In the genomic region with DNA sequence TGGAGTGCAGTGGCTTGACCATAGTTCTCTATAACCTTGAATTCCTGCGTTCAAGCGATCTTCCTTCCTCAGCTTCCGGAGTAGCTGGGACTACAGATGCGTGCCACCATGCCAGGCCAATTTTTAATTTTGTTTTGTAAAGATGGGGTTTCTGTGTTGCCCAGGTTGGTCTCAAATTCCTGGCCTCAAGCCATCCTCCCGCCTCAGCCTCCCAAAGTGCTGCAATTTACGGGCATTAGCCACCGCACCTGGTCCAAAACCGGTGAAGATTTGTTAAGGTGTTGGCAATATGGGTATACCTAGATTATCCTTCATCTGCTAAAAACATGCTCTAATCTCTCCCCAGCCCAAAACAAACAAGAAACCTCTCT, we compare ENCODE assay signal across 8 cellular contexts. TPM values are rescaled to one million over a fixed set of nuclear protein-coding genes. Genes with fewer than 3 reads are reported as not detected.
A peak's percentile ranks its signal among the peaks of the same experiment; 100 is the strongest.
DNase-seq lines count a peak whose midpoint lies in the region; ATAC-seq and TF ChIP-seq lines count a peak whose summit lies in the region.

No MANE protein-coding gene starts in this region.

- no peaks in the 10 kb centered on the region for H3K27me3 Mint-ChIP-seq in Calu3 (ENCODE audit: unreplicated experiment)

- in situ Hi-C loops in Panc1 (cut with HindIII; ENCODE audit: low pct_unique_long_range_greater_than_20kb, low sequenced_read_pairs), result no loop called here

- peaks cover 3% of the 10 kb centered on the region; the same call in 1 of the 2 replicates for H3K36me3 ChIP-seq in Panc1 (ENCODE audit: control insufficient read depth, insufficient read depth, low read length)
- no peaks in the 10 kb centered on the region for H3K36me3 ChIP-seq in sigmoid colon

- H3K27me3 ChIP-seq in Panc1 (ENCODE audit: control insufficient read depth, insufficient read depth, low read length) (no peaks in the 10 kb centered on the region), sigmoid colon (no peaks in the 10 kb centered on the region)

- POLR2A ChIA-PET in Panc1 (lab: Charles Lee), result no interaction called here

- CTCF ChIA-PET in Calu3 (lab: Charles Lee) (interaction anchor here (1.8 to 1.9 kb wide), 2 partner anchors 41 to 43 kb away, joined by 4 to 6 read pairs; no protein-coding TSS in a partner anchor), Panc1 (lab: Charles Lee) (interaction anchor here (1.3 kb wide), 1 partner anchor 41 kb away, joined by 4 read pairs; no protein-coding TSS in a partner anchor)

- H3K36me3 Mint-ChIP-seq in Calu3 (ENCODE audit: insufficient read depth, unreplicated experiment), result peaks cover 7% of the 10 kb centered on the region

- TF ChIP-seq CTCF in Calu3 (IDR thresholded peaks at IDR 0.05; ENCODE audit: unreplicated experiment) (no peak), Panc1 (IDR thresholded peaks at IDR 0.05) (no peak), fibroblast of villous mesenchyme (IDR thresholded peaks at IDR 0.05; ENCODE audit: insufficient read depth, low read depth, low read length) (no peak), sigmoid colon (IDR thresholded peaks at IDR 0.05) (no peak)

- H3K27ac Mint-ChIP-seq in Calu3 (ENCODE audit: unreplicated experiment), result peak overlapping the region; percentile 84

- peaks cover 12% of the 10 kb centered on the region for H3K4me1 Mint-ChIP-seq in Calu3 (ENCODE audit: low read depth, unreplicated experiment)

- peaks cover 21% of the 10 kb centered on the region for H3K4me1 ChIP-seq in Panc1 (ENCODE audit: control insufficient read depth, insufficient read depth, low read length)
- H3K4me1 ChIP-seq in sigmoid colon, result peaks cover 0 to 35% (median 24%) of the 10 kb centered on the region in 4 donors

- TF ChIP-seq POLR2A in sigmoid colon (IDR thresholded peaks at IDR 0.05), result no peak

- DNase-seq in Calu3, result no peak
- DNase-seq in Panc1 (ENCODE audit: low read depth, low spot score), result no peak
- DNase-seq in fibroblast of villous mesenchyme (ENCODE audit: low read depth), result no peak
- DNase-seq in sigmoid colon, result no peak
- DNase-seq in activated CD4-positive, CD25-positive, alpha-beta regulatory T cell treated with anti-CD3 and anti-CD28 coated beads, Interleukin-2, amount 50 U/mL, for 72 hours, result no peak
- DNase-seq in NCI-H2196 (lab: John Stamatoyannopoulos, UW; ENCODE audit: unreplicated experiment), result no peak
- DNase-seq in middle frontal gyrus (ENCODE audit: extremely low spot score, low spot score), result no peak
- no peak for DNase-seq in NCI-H526 treated with DMSO at 0.1 percent for 48 hours (lab: John Stamatoyannopoulos, UW)

- peak overlapping the region; percentile 86 to 94 for H3K4me3 ChIP-seq in Panc1 (ENCODE audit: low read depth in 2 of 2, low read length in 2 of 2)
- H3K4me3 ChIP-seq in fibroblast of villous mesenchyme (ENCODE audit: low read depth, low read length), result peak overlapping the region; percentile 69
- H3K4me3 ChIP-seq in sigmoid colon, result peak overlapping the region; percentile 44 to 86 (median 59)

- H3K9me3 ChIP-seq in Panc1 (ENCODE audit: control insufficient read depth, insufficient read depth, low read depth, low read length) (no peaks in the 10 kb centered on the region), sigmoid colon (no peaks in the 10 kb centered on the region)

- no peak for TF ChIP-seq EP300 in sigmoid colon (IDR thresholded peaks at IDR 0.05)

- H3K27ac ChIP-seq in Panc1 (ENCODE audit: low read length), result peak overlapping the region; percentile 97
- peak overlapping the region; percentile 97 for H3K27ac ChIP-seq in sigmoid colon

- ATAC-seq in Panc1, result no peak

- intact Hi-C loops in Calu3 (cut with micrococcal nuclease; ENCODE audit: unreplicated experiment) (no loop called here), Panc1 (cut with micrococcal nuclease; ENCODE audit: unreplicated experiment) (no loop called here), sigmoid colon (cut with DNase I) (loop anchor here (5.0 kb wide), 2 partner anchors 36 to 571 kb away; partner anchors contain the start of gene KRCC1)

- H3K9me3 Mint-ChIP-seq in Calu3 (ENCODE audit: low read depth, unreplicated experiment), result no peaks in the 10 kb centered on the region

- H3K4me3 Mint-ChIP-seq in Calu3 (ENCODE audit: low read depth, unreplicated experiment), result no peak overlapping the region

- BruUV-seq in Calu3 (replicated peaks; lab: Mats Ljungman, UMichigan), result no TSS peak
- no TSS peak for BruUV-seq in Panc1 (replicated peaks; lab: Mats Ljungman, UMichigan)

- WGBS in sigmoid colon, 2 donors, result 79 to 91% methylated on average over 8 of the region's 8 CpGs

RNA-seq across cellular contexts. Expression of gene EIF2AK3, which starts 1.3 kb away (rescaled TPM):
- total RNA-seq in Calu3 (2022) (16.1 and 17.4 TPM in 2 replicates), Panc1 (2021; ENCODE audit: unreplicated experiment) (11.3 TPM), fibroblast of villous mesenchyme (20.3 and 25.9 TPM in 2 replicates), sigmoid colon (10 to 100 TPM in 2 of 4 donors, 1 to 10 TPM in 2; 7.1 to 16.6 (median 10.4) TPM)
- polyA plus RNA-seq in Panc1 (2012; ENCODE audit: insufficient read length), result 8.7 TPM
- 10 to 100 TPM in 1 of 3 donors, 1 to 10 TPM in 2; 3.0 to 13.6 (median 5.5) TPM for polyA plus RNA-seq in sigmoid colon
